ENCODE assay signal across 1 cellular context in the genomic region with DNA sequence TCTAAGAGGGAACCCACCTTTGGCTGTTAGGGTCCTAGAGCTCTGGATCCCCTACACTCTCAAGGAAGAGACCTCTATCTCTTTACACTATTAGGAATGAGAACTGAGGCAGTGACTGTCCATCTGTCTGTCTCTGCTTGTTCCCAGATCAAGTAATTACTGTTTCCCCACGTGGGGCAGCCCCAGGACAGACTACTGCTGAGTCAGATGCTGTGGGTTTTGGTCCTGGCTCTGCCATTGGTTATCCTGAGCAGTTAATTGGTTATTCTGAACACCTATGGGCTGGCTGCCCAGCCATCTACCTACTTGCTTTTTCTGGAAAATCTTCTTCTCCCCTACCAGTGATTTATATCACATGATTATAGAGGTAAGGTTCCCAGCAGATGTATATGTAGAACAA.
TF ChIP-seq lines count a peak whose summit lies in the region.

No MANE protein-coding gene starts in this region.

TF ChIP-seq in K562, 482 proteins besides CTCF, POLR2A, EP300 and RAD21:
- TF ChIP-seq ZNF184 (CRISPR knock-in tag; IDR thresholded peaks at IDR 0.05) (no peak), CTCFL (IDR thresholded peaks at IDR 0.05; ENCODE audit: borderline replicate concordance, insufficient read depth, low read depth, low read length, poor library complexity, severe bottlenecking) (no peak), CAMTA2 (CRISPR knock-in tag; conservative IDR thresholded peaks at IDR 0.05) (no peak), RCOR1 (IDR thresholded peaks at IDR 0.05; ENCODE audit: borderline replicate concordance in 1 of 2, low read depth in 2 of 2, low read length in 2 of 2) (no peak), GTF2A2 (tag; IDR thresholded peaks at IDR 0.05) (no peak), MBD1 (CRISPR knock-in tag; IDR thresholded peaks at IDR 0.05) (no peak), POLR3A (IDR thresholded peaks at IDR 0.05; ENCODE audit: borderline replicate concordance, extremely low read depth, insufficient read depth, insufficient read length) (no peak), SRSF9 (IDR thresholded peaks at IDR 0.05; ENCODE audit: borderline replicate concordance, low read depth, low read length) (no peak)
- TF ChIP-seq, protein P1, sequence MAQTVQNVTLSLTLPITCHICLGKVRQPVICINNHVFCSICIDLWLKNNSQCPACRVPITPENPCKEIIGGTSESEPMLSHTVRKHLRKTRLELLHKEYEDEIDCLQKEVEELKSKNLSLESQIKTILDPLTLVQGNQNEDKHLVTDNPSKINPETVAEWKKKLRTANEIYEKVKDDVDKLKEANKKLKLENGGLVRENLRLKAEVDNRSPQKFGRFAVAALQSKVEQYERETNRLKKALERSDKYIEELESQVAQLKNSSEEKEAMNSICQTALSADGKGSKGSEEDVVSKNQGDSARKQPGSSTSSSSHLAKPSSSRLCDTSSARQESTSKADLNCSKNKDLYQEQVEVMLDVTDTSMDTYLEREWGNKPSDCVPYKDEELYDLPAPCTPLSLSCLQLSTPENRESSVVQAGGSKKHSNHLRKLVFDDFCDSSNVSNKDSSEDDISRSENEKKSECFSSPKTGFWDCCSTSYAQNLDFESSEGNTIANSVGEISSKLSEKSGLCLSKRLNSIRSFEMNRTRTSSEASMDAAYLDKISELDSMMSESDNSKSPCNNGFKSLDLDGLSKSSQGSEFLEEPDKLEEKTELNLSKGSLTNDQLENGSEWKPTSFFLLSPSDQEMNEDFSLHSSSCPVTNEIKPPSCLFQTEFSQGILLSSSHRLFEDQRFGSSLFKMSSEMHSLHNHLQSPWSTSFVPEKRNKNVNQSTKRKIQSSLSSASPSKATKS (CRISPR knock-in tag; IDR thresholded peaks at IDR 0.05): no peak
- TF ChIP-seq, protein P2, sequence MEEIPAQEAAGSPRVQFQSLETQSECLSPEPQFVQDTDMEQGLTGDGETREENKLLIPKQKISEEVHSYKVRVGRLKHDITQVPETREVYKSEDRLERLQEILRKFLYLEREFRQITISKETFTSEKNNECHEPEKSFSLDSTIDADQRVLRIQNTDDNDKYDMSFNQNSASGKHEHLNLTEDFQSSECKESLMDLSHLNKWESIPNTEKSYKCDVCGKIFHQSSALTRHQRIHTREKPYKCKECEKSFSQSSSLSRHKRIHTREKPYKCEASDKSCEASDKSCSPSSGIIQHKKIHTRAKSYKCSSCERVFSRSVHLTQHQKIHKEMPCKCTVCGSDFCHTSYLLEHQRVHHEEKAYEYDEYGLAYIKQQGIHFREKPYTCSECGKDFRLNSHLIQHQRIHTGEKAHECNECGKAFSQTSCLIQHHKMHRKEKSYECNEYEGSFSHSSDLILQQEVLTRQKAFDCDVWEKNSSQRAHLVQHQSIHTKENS (CRISPR knock-in tag; IDR thresholded peaks at IDR 0.05): no peak
- TF ChIP-seq, protein P3, sequence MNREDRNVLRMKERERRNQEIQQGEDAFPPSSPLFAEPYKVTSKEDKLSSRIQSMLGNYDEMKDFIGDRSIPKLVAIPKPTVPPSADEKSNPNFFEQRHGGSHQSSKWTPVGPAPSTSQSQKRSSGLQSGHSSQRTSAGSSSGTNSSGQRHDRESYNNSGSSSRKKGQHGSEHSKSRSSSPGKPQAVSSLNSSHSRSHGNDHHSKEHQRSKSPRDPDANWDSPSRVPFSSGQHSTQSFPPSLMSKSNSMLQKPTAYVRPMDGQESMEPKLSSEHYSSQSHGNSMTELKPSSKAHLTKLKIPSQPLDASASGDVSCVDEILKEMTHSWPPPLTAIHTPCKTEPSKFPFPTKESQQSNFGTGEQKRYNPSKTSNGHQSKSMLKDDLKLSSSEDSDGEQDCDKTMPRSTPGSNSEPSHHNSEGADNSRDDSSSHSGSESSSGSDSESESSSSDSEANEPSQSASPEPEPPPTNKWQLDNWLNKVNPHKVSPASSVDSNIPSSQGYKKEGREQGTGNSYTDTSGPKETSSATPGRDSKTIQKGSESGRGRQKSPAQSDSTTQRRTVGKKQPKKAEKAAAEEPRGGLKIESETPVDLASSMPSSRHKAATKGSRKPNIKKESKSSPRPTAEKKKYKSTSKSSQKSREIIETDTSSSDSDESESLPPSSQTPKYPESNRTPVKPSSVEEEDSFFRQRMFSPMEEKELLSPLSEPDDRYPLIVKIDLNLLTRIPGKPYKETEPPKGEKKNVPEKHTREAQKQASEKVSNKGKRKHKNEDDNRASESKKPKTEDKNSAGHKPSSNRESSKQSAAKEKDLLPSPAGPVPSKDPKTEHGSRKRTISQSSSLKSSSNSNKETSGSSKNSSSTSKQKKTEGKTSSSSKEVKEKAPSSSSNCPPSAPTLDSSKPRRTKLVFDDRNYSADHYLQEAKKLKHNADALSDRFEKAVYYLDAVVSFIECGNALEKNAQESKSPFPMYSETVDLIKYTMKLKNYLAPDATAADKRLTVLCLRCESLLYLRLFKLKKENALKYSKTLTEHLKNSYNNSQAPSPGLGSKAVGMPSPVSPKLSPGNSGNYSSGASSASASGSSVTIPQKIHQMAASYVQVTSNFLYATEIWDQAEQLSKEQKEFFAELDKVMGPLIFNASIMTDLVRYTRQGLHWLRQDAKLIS (CRISPR knock-in tag; IDR thresholded peaks at IDR 0.05): no peak
